8 cellular contexts compared by ENCODE assay signal in genomic region chr5:784428-785177, GRCh38. TPM values are rescaled to one million over a fixed set of nuclear protein-coding genes. Genes with fewer than 3 reads are reported as not detected.
DNase-seq lines count a peak whose midpoint lies in the region; ATAC-seq and TF ChIP-seq lines count a peak whose summit lies in the region.
"Not testable (repeated sequence)": the region's sequence is repeated elsewhere in the genome, so short reads cannot be mapped to it uniquely, and the experiment has no call there.

A gene with protein sequence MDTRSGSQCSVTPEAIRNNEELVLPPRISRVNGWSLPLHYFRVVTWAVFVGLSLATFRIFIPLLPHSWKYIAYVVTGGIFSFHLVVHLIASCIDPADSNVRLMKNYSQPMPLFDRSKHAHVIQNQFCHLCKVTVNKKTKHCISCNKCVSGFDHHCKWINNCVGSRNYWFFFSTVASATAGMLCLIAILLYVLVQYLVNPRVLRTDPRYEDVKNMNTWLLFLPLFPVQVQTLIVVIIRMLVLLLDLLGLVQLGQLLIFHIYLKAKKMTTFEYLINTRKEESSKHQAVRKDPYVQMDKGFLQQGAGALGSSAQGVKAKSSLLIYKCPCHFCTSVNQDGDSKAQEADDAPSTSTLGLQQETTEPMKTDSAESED (minus strand): TSS chr5:784729. CDS start chr5:766919, 17,810 bp downstream.

- peak within 1 kb of the TSS; percentile 2 for H3K14ac ChIP-seq in trophoblast cell (ENCODE audit: low read length)

- TF ChIP-seq EP300 in suprapubic skin (IDR thresholded peaks at IDR 0.05), result not testable (repeated sequence)

- peak; percentile 91 to 94 for DNase-seq in NCI-H2081 (lab: John Stamatoyannopoulos, UW)
- DNase-seq in UCSD-AML1 (lab: John Stamatoyannopoulos, UW; ENCODE audit: unreplicated experiment), result peak; percentile 74
- DNase-seq in ascending aorta (ENCODE audit: low spot score in 2 of 2), result peak; percentile 74 to 94
- DNase-seq in left ventricle myocardium superior, result peak; percentile 95
- peak; percentile 53 to 96 for DNase-seq in trophoblast cell
- DNase-seq in suprapubic skin (ENCODE audit: low spot score in 2 of 2), result peak; percentile 94 to 95

- intact Hi-C loops in ascending aorta (cut with DNase I), result loop anchor here (2.0 to 10.0 kb wide), 2 partner anchors 110 to 172 kb away; partner anchors contain the start of gene CEP72
- intact Hi-C loops in left ventricle myocardium superior (cut with micrococcal nuclease), result not testable (repeated sequence)

- H4K12ac ChIP-seq in trophoblast cell (ENCODE audit: low read depth, low read length), result peak within 1 kb of the TSS; percentile 27

- not testable (repeated sequence) for TF ChIP-seq POLR2A in suprapubic skin (IDR thresholded peaks at IDR 0.05)

- not testable (repeated sequence) for H3K4me1 ChIP-seq in ascending aorta; trophoblast cell (ENCODE audit: control insufficient read depth in 1 of 2, insufficient read depth in 2 of 2, low read length in 2 of 2)
- peaks cover 25% of the 10 kb centered on the region for H3K4me1 ChIP-seq in suprapubic skin

- not testable (repeated sequence) for H2BK12ac ChIP-seq in trophoblast cell (ENCODE audit: low read length)

- H2AK5ac ChIP-seq in trophoblast cell (ENCODE audit: low read length), result not testable (repeated sequence)

- not testable (repeated sequence) for H3K79me1 ChIP-seq in trophoblast cell (ENCODE audit: low read length)

- not testable (repeated sequence) for H2BK5ac ChIP-seq in trophoblast cell (ENCODE audit: low read depth, low read length, poor library complexity)

- H3K4ac ChIP-seq in trophoblast cell (ENCODE audit: low read depth, low read length), result not testable (repeated sequence)

- not testable (repeated sequence) for H3K18ac ChIP-seq in trophoblast cell (ENCODE audit: low read length)

- not testable (repeated sequence) for H3K27ac ChIP-seq in ascending aorta; trophoblast cell (ENCODE audit: low read depth, low read length); suprapubic skin

- TF ChIP-seq CTCF in ascending aorta (IDR thresholded peaks at IDR 0.05); suprapubic skin (IDR thresholded peaks at IDR 0.05): not testable (repeated sequence)

- peak; percentile 44 for ATAC-seq in HG02938 (IDR thresholded peaks at IDR 0.05; ENCODE audit: unreplicated experiment)
- peak; percentile 80 for ATAC-seq in left ventricle myocardium superior

- not testable (repeated sequence) for H3K79me2 ChIP-seq in trophoblast cell (ENCODE audit: control insufficient read depth, insufficient read depth, low read length, poor library complexity)

- H3K23ac ChIP-seq in trophoblast cell (ENCODE audit: low read length), result not testable (repeated sequence)

- peak within 1 kb of the TSS; percentile 97 for H2AFZ ChIP-seq in trophoblast cell (ENCODE audit: insufficient read depth, low read length, poor library complexity)

- not testable (repeated sequence) for H3K36me3 ChIP-seq in ascending aorta; trophoblast cell (ENCODE audit: control insufficient read depth in 1 of 2, insufficient read depth in 2 of 2, low read length in 2 of 2); suprapubic skin

- not testable (repeated sequence) for H3K27me3 ChIP-seq in ascending aorta, suprapubic skin
- peaks cover 12% of the 10 kb centered on the region for H3K27me3 ChIP-seq in trophoblast cell (ENCODE audit: insufficient read depth, low read length)

- not testable (repeated sequence) for H3K9me3 ChIP-seq in ascending aorta; trophoblast cell (ENCODE audit: insufficient read depth, low read depth, low read length); suprapubic skin

- not testable (repeated sequence) for H3K9ac ChIP-seq in trophoblast cell (ENCODE audit: low read length)

- not testable (repeated sequence) for H2BK120ac ChIP-seq in trophoblast cell (ENCODE audit: insufficient read depth, low read length, poor library complexity)

- H3K4me3 ChIP-seq in GM08714 (ENCODE audit: low read length), result peak within 1 kb of the TSS; percentile 68
- H3K4me3 ChIP-seq in ascending aorta, result peak within 1 kb of the TSS; percentile 72 to 83
- peak within 1 kb of the TSS; percentile 69 for H3K4me3 ChIP-seq in trophoblast cell (ENCODE audit: low read depth, low read length)
- peak within 1 kb of the TSS; percentile 68 for H3K4me3 ChIP-seq in suprapubic skin

- H3K4me2 ChIP-seq in trophoblast cell (ENCODE audit: low read length), result peak within 1 kb of the TSS; percentile 82

- H4K91ac ChIP-seq in trophoblast cell (ENCODE audit: low read depth, low read length), result not testable (repeated sequence)

- peak within 1 kb of the TSS; percentile 55 for H4K8ac ChIP-seq in trophoblast cell (ENCODE audit: low read depth, low read length)

- no CpG with 5 or more reads among the region's 101 CpGs for WGBS in trophoblast cell (ENCODE audit: extremely low coverage, insufficient coverage, insufficient read length)
- WGBS in suprapubic skin, result under 1% methylated on average over 35 of the region's 101 CpGs

RNA-seq across cellular contexts. Expression of the gene that starts here (rescaled TPM):
- total RNA-seq in ascending aorta (0.64 TPM), left ventricle myocardium superior (20.0 TPM), suprapubic skin (10 to 100 TPM in 3 of 4 donors, 1 to 10 TPM in 1; 9.3 to 35.2 (median 19.4) TPM)
- polyA plus RNA-seq in trophoblast cell (2013), result 0.11 and 0.12 TPM in 2 replicates

Comparison
In these comparisons a context has a peak if more than half of its experiments do, and no peak if none do; other contexts are left out.
1. Peak in DNase-seq and H3K4me3 ChIP-seq in ascending aorta; RNA of the gene not detected or under 1 TPM.